ENCODE assay signal across 13 cellular contexts in genomic region chr5:150632305-150633160, GRCh38. TPM values are rescaled to one million over a fixed set of nuclear protein-coding genes. Genes with fewer than 3 reads are reported as not detected.
A peak's percentile ranks its signal among the peaks of the same experiment; 100 is the strongest.
DNase-seq lines count a peak whose midpoint lies in the region; TF ChIP-seq lines count a peak whose summit lies in the region.
"Had no signal": no experiment of that assay in that cellular context is flagged by ENCODE, and none has a peak within 500 bp of the region (broad histone marks: within the 10 kb centered on the region; RNA-seq: fewer than 3 reads in every experiment).

No MANE protein-coding gene starts in this region.

- H3K27ac Mint-ChIP-seq in nephron = peak overlapping the region; percentile 42 to 81 (median 76)
- H3K27ac Mint-ChIP-seq in activated naive CD8-positive, alpha-beta T cell treated with anti-CD3 and anti-CD28 coated beads for 36 hours = no peak overlapping the region
- H3K27ac Mint-ChIP-seq: activated naive CD8-positive, alpha-beta T cell treated with anti-CD3 and anti-CD28 coated beads, Interleukin-2, amount 50 U/mL, for 24 hours had no signal

- peak; percentile 93 for DNase-seq in DMS 273 (lab: John Stamatoyannopoulos, UW; ENCODE audit: unreplicated experiment)
- DNase-seq in NCI-H524 (lab: John Stamatoyannopoulos, UW) = peak; percentile 91 to 96
- DNase-seq in dermis blood vessel endothelial cell = peak; percentile 77
- no peak for DNase-seq in activated naive CD4-positive, alpha-beta T cell treated with anti-CD3 and anti-CD28 coated beads, Interleukin-2, amount 50 U/mL, for 16 hours
- no peak for DNase-seq in amygdala (lab: John Stamatoyannopoulos, UW)
- DNase-seq in inferior parietal cortex (ENCODE audit: extremely low spot score) = no peak
- no peak for DNase-seq in activated naive CD8-positive, alpha-beta T cell treated with anti-CD3 and anti-CD28 coated beads for 36 hours
- DNase-seq: activated naive CD8-positive, alpha-beta T cell treated with anti-CD3 and anti-CD28 coated beads, Interleukin-2, amount 50 U/mL, for 24 hours; DND-41; mucosa of descending colon; NCI-H526; SIG-M5 had no signal

- peaks cover 3% of the 10 kb centered on the region for H3K27me3 Mint-ChIP-seq in nephron (ENCODE audit: low read depth)
- H3K27me3 Mint-ChIP-seq in activated naive CD8-positive, alpha-beta T cell treated with anti-CD3 and anti-CD28 coated beads for 36 hours = peaks cover 12% of the 10 kb centered on the region

- no peaks in the 10 kb centered on the region for H3K36me3 Mint-ChIP-seq in nephron (ENCODE audit: low read depth)
- H3K36me3 Mint-ChIP-seq in activated naive CD8-positive, alpha-beta T cell treated with anti-CD3 and anti-CD28 coated beads for 36 hours = no peaks in the 10 kb centered on the region

- H3K9me3 Mint-ChIP-seq in nephron = no peaks in the 10 kb centered on the region
- no peaks in the 10 kb centered on the region for H3K9me3 Mint-ChIP-seq in activated naive CD8-positive, alpha-beta T cell treated with anti-CD3 and anti-CD28 coated beads for 36 hours
- H3K9me3 Mint-ChIP-seq: activated naive CD8-positive, alpha-beta T cell treated with anti-CD3 and anti-CD28 coated beads, Interleukin-2, amount 50 U/mL, for 24 hours had no signal

- H3K4me1 Mint-ChIP-seq in nephron = peaks cover 78% of the 10 kb centered on the region
- H3K4me1 Mint-ChIP-seq in activated naive CD8-positive, alpha-beta T cell treated with anti-CD3 and anti-CD28 coated beads for 36 hours = no peaks in the 10 kb centered on the region
- H3K4me1 Mint-ChIP-seq: activated naive CD8-positive, alpha-beta T cell treated with anti-CD3 and anti-CD28 coated beads, Interleukin-2, amount 50 U/mL, for 24 hours had no signal

- H3K4me3 Mint-ChIP-seq in nephron = no peak overlapping the region
- no peak overlapping the region for H3K4me3 Mint-ChIP-seq in activated naive CD8-positive, alpha-beta T cell treated with anti-CD3 and anti-CD28 coated beads for 36 hours
- H3K4me3 Mint-ChIP-seq: activated naive CD8-positive, alpha-beta T cell treated with anti-CD3 and anti-CD28 coated beads, Interleukin-2, amount 50 U/mL, for 24 hours had no signal

- TF ChIP-seq CTCF in nephron (IDR thresholded peaks at IDR 0.05; ENCODE audit: unreplicated experiment in 3 of 3) = no peak

RNA-seq across cellular contexts. Expression of gene SYNPO, which starts 7.9 kb away (rescaled TPM):
- total RNA-seq in dermis blood vessel endothelial cell = 14.6 and 19.1 TPM in 2 replicates
- under 1 TPM; 0.39 to 0.76 TPM for total RNA-seq in activated naive CD8-positive, alpha-beta T cell treated with anti-CD3 and anti-CD28 coated beads for 36 hours

RNA-seq across cellular contexts. Expression of gene MYOZ3, which starts 28.5 kb away (rescaled TPM):
- total RNA-seq in dermis blood vessel endothelial cell = 0.17 and 0.37 TPM in 2 replicates
- under 1 TPM; 0.06 to 0.16 TPM for total RNA-seq in activated naive CD8-positive, alpha-beta T cell treated with anti-CD3 and anti-CD28 coated beads for 36 hours

Comparison
In these comparisons a context has a peak if more than half of its experiments do, and no peak if none do; other contexts are left out.
1. DNase-seq: peak in DMS 273 (single experiment), NCI-H524 (2 of 2) and dermis blood vessel endothelial cell (single experiment); none in activated naive CD4-positive, alpha-beta T cell treated with anti-CD3 and anti-CD28 coated beads, Interleukin-2, amount 50 U/mL, for 16 hours (single experiment), amygdala (0 of 56), inferior parietal cortex (single experiment) and activated naive CD8-positive, alpha-beta T cell treated with anti-CD3 and anti-CD28 coated beads for 36 hours (single experiment).